9 cellular contexts compared by ENCODE assay signal in the genomic region with DNA sequence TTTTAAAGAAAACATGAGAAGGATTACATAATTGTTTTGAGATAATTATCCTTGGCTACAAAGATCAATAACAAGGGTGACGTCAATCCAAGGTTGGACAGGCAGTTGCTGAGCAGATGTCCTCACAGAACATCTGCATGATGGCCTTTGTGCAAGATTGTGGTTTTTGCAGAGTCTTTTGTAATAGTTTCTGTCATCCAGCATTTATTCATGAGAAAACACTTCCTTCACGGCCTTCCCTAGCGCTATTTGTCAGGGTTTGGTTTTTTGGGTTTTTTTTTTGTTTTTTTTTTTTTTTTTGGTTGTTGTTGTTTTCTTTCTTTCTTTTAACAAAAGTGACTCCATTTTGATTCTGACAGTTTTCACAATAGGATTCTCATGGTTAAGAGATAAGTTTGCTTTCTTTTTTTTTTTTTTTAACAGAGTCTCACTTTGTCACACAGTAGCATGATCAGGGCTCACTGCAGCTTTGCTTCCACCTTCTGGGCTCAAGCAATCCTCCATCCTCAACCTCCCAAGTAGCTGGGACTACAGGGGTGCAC. TPM values are rescaled to one million over a fixed set of nuclear protein-coding genes. Genes with fewer than 3 reads are reported as not detected.
DNase-seq lines count a peak whose midpoint lies in the region; ATAC-seq and TF ChIP-seq lines count a peak whose summit lies in the region.
"Had no signal": no experiment of that assay in that cellular context is flagged by ENCODE, and none has a peak within 500 bp of the region (broad histone marks: within the 10 kb centered on the region; RNA-seq: fewer than 3 reads in every experiment).

No MANE protein-coding gene starts in this region.

- DNase-seq in AG10803 (ENCODE audit: low read depth) (peak; percentile 98), GM23248 (peak; percentile 93), SIG-M5 treated with dmso at 0.1 percent for 504 hours (lab: John Stamatoyannopoulos, UW; ENCODE audit: unreplicated experiment) (peak; percentile 96), right atrium auricular region (ENCODE audit: low spot score) (peak; percentile 61), H7 (no peak), pons (ENCODE audit: low spot score) (no peak)
- no peak for DNase-seq in effector memory CD4-positive, alpha-beta T cell
- DNase-seq: activated T-cell treated with anti-CD3 and anti-CD28 coated beads, Interleukin-2, amount 50 U/mL, for 4 hours had no signal

- no peak overlapping the region for H3K4me2 ChIP-seq in GM23248 (ENCODE audit: unreplicated experiment)

- H3K9ac ChIP-seq in GM23248 = no peak overlapping the region

- WGBS in GM23248 (ENCODE audit: low coverage in 1 of 2, low lambda C conversion rate in 2 of 2, missing lambda C conversion rate in 2 of 2), 2 experiments = 0 to 6% methylated on average over 3 of the region's 3 CpGs

- in situ Hi-C loops in GM23248 (cut with MboI) = no loop called here

- no peaks in the 10 kb centered on the region for H3K27me3 ChIP-seq in GM23248 (replicated peaks; ENCODE audit: insufficient read depth)
- H3K27me3 ChIP-seq in right atrium auricular region = no peaks in the 10 kb centered on the region
- no peaks in the 10 kb centered on the region for H3K27me3 ChIP-seq in H7 (ENCODE audit: control insufficient read depth, insufficient read depth, low read length)
- no peaks in the 10 kb centered on the region for H3K27me3 ChIP-seq in effector memory CD4-positive, alpha-beta T cell (replicated peaks; ENCODE audit: control insufficient read depth, insufficient read depth, low read length, poor library complexity, severe bottlenecking)

- H3K9me3 ChIP-seq in GM23248 (ENCODE audit: low read depth) (no peaks in the 10 kb centered on the region), right atrium auricular region (no peaks in the 10 kb centered on the region)
- no peaks in the 10 kb centered on the region for H3K9me3 ChIP-seq in effector memory CD4-positive, alpha-beta T cell (ENCODE audit: control insufficient read depth, low read length)

- no peaks in the 10 kb centered on the region for H3K79me2 ChIP-seq in GM23248 (ENCODE audit: insufficient read depth)

- H3K4me3 ChIP-seq in AG10803 (ENCODE audit: low read length) (no peak overlapping the region), GM23248 (no peak overlapping the region), right atrium auricular region (no peak overlapping the region), H7 (ENCODE audit: insufficient read depth, low read depth, low read length) (no peak overlapping the region)
- no peak overlapping the region for H3K4me3 ChIP-seq in effector memory CD4-positive, alpha-beta T cell (ENCODE audit: insufficient read depth, low read depth, low read length, poor library complexity, severe bottlenecking)

- H3K9me2 ChIP-seq in GM23248 (ENCODE audit: insufficient read depth) = no peaks in the 10 kb centered on the region

- TF ChIP-seq CTCF in AG10803 (conservative IDR thresholded peaks at IDR 0.05; ENCODE audit: low read length) (no peak), right atrium auricular region (IDR thresholded peaks at IDR 0.05) (no peak)

- H3K27ac ChIP-seq in GM23248 = no peak overlapping the region
- H3K27ac ChIP-seq in right atrium auricular region = peak overlapping the region; percentile 32 to 55
- H3K27ac ChIP-seq in effector memory CD4-positive, alpha-beta T cell (ENCODE audit: insufficient read depth, low read length, poor library complexity, severe bottlenecking) = no peak overlapping the region

- ATAC-seq in esophagus mucosa = no peak
- ATAC-seq: activated T-cell treated with anti-CD3 and anti-CD28 coated beads, Interleukin-2, amount 50 U/mL, for 4 hours had no signal

- peaks cover 6% of the 10 kb centered on the region for H3K4me1 ChIP-seq in GM23248 (ENCODE audit: insufficient read depth)
- peaks cover 0 to 12% of the 10 kb centered on the region in 2 donors for H3K4me1 ChIP-seq in right atrium auricular region
- no peaks in the 10 kb centered on the region for H3K4me1 ChIP-seq in effector memory CD4-positive, alpha-beta T cell (ENCODE audit: control insufficient read depth, insufficient read depth, low read length, poor library complexity, severe bottlenecking)

- no peaks in the 10 kb centered on the region for H4K20me1 ChIP-seq in GM23248 (ENCODE audit: insufficient read depth)

- H2AFZ ChIP-seq in GM23248 = no peak overlapping the region

- H3F3A ChIP-seq in GM23248 (ENCODE audit: insufficient read depth) = peaks cover 9% of the 10 kb centered on the region; the same call in 1 of the 2 replicates

- no peaks in the 10 kb centered on the region for H3K36me3 ChIP-seq in GM23248 (ENCODE audit: low read depth)
- H3K36me3 ChIP-seq in right atrium auricular region = no peaks in the 10 kb centered on the region
- H3K36me3 ChIP-seq in H7 (replicated peaks; ENCODE audit: control insufficient read depth, insufficient read depth, low read length) = no peaks in the 10 kb centered on the region
- no peaks in the 10 kb centered on the region for H3K36me3 ChIP-seq in effector memory CD4-positive, alpha-beta T cell (ENCODE audit: control insufficient read depth, insufficient read depth, low read length)

RNA-seq across cellular contexts. Expression of gene ELF2, which starts 31.5 kb away (rescaled TPM):
- total RNA-seq in GM23248 (2014; rRNA removed; shearing (Covaris generic)) = 33.5 and 34.5 TPM in 2 replicates
- 17.6 and 18.8 TPM in 2 replicates for polyA plus RNA-seq in GM23248 (2016; fragmentation: Nextera tagmentation; extraction: Ambion mirVana)
- 10 to 100 TPM; 32.2 to 32.3 TPM for total RNA-seq in right atrium auricular region
- 29.9 and 45.6 TPM in 2 replicates for total RNA-seq in H7 (2014; rRNA removed; shearing (Covaris generic))
- total RNA-seq in esophagus mucosa = 23.8 TPM

Comparison
In these comparisons a context has a peak if more than half of its experiments do, and no peak if none do; other contexts are left out.
1. DNase-seq: peak in AG10803 (single experiment), GM23248 (single experiment), SIG-M5 treated with dmso at 0.1 percent for 504 hours (single experiment) and right atrium auricular region (single experiment); none in H7 (single experiment), pons (single experiment) and effector memory CD4-positive, alpha-beta T cell (0 of 3).
2. H3K27ac ChIP-seq: peak in right atrium auricular region (2 of 2); none in GM23248 (single experiment) and effector memory CD4-positive, alpha-beta T cell (single experiment).